ENCODE assay signal across 10 cellular contexts in the genomic region with DNA sequence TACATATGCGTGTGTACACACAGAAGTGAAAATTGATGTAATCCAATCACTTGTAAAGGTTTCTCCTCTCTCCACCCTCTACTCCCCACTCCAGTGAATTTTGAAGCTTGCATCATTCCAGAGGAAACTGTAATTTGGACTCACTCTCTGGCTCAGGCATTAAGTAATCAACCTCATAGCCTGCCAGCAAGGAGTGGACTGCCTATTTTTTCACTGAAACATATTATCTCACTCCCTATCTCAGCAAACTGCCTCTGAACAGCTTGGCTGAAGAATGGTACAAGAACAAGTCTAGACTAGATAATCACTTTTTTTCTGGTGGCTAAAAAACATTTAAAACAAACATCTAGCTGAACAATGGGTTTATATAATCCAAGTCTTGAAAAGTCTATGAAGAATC.
A peak's percentile ranks its signal among the peaks of the same experiment; 100 is the strongest.
DNase-seq lines count a peak whose midpoint lies in the region; ATAC-seq and TF ChIP-seq lines count a peak whose summit lies in the region.
"Had no signal": no experiment of that assay in that cellular context is flagged by ENCODE, and none has a peak within 500 bp of the region (broad histone marks: within the 10 kb centered on the region; RNA-seq: fewer than 3 reads in every experiment).

No MANE protein-coding gene starts in this region.

- no peak for TF ChIP-seq CTCF in choroid plexus epithelial cell (conservative IDR thresholded peaks at IDR 0.05; ENCODE audit: low read depth, low read length)
- no peak for TF ChIP-seq CTCF in lower lobe of right lung (IDR thresholded peaks at IDR 0.05)

- ATAC-seq in lower lobe of right lung: peak; percentile 59 to 68
- ATAC-seq in T-helper 17 cell: no peak
- no peak for ATAC-seq in naive thymus-derived CD4-positive, alpha-beta T cell

- DNase-seq in ACHN (peak; percentile 3), LHCN-M2 (ENCODE audit: low read depth) (peak; percentile 69), choroid plexus epithelial cell (ENCODE audit: low read depth) (peak; percentile 92), lower lobe of right lung (no peak), pons (ENCODE audit: low spot score) (no peak), T-helper 17 cell (no peak), NCI-H187 (lab: John Stamatoyannopoulos, UW) (no peak)
- DNase-seq in naive thymus-derived CD4-positive, alpha-beta T cell: no peak
- DNase-seq: CD4-positive, alpha-beta memory T cell; small intestine had no signal

- H3K27ac Mint-ChIP-seq in T-helper 17 cell: no peak overlapping the region
- H3K27ac Mint-ChIP-seq in naive thymus-derived CD4-positive, alpha-beta T cell: peak overlapping the region in 1 of 9 donors; percentile 54
- H3K27ac Mint-ChIP-seq: CD4-positive, alpha-beta memory T cell had no signal

- no peak overlapping the region for H3K4me3 ChIP-seq in choroid plexus epithelial cell (ENCODE audit: low read depth, low read length)
- H3K4me3 ChIP-seq in lower lobe of right lung: no peak overlapping the region
- no peak overlapping the region for H3K4me3 ChIP-seq in naive thymus-derived CD4-positive, alpha-beta T cell (ENCODE audit: low read length)

- H3K4me1 Mint-ChIP-seq in T-helper 17 cell: peaks cover 8% of the 10 kb centered on the region
- H3K4me1 Mint-ChIP-seq in naive thymus-derived CD4-positive, alpha-beta T cell: peaks cover 0 to 36% (median 0%) of the 10 kb centered on the region in 7 donors

- peaks cover 0 to 2% (median 0%) of the 10 kb centered on the region in 11 donors for H3K9me3 Mint-ChIP-seq in naive thymus-derived CD4-positive, alpha-beta T cell

- H3K27me3 Mint-ChIP-seq in T-helper 17 cell: no peaks in the 10 kb centered on the region
- H3K27me3 Mint-ChIP-seq in naive thymus-derived CD4-positive, alpha-beta T cell: no peaks in the 10 kb centered on the region
- H3K27me3 Mint-ChIP-seq: CD4-positive, alpha-beta memory T cell had no signal

- H3K27me3 ChIP-seq in lower lobe of right lung (ENCODE audit: low read depth): no peaks in the 10 kb centered on the region
- no peaks in the 10 kb centered on the region for H3K27me3 ChIP-seq in naive thymus-derived CD4-positive, alpha-beta T cell (ENCODE audit: control insufficient read depth in 2 of 2, insufficient read depth in 2 of 2, low read length in 2 of 2)

- H3K4me3 Mint-ChIP-seq in T-helper 17 cell: no peak overlapping the region
- no peak overlapping the region for H3K4me3 Mint-ChIP-seq in naive thymus-derived CD4-positive, alpha-beta T cell

- no peaks in the 10 kb centered on the region for H3K36me3 ChIP-seq in lower lobe of right lung
- no peaks in the 10 kb centered on the region for H3K36me3 ChIP-seq in naive thymus-derived CD4-positive, alpha-beta T cell (ENCODE audit: control insufficient read depth in 2 of 3, insufficient read depth in 3 of 3, low read length in 3 of 3)

- intact Hi-C loops in lower lobe of right lung (cut with DNase I): no loop called here
- intact Hi-C loops in naive thymus-derived CD4-positive, alpha-beta T cell (cut with micrococcal nuclease): no loop called here

- no peaks in the 10 kb centered on the region for H3K36me3 Mint-ChIP-seq in T-helper 17 cell (ENCODE audit: low read depth)
- peaks cover 0 to 35% (median 27%) of the 10 kb centered on the region in 5 donors for H3K36me3 Mint-ChIP-seq in naive thymus-derived CD4-positive, alpha-beta T cell

- peaks cover 16% of the 10 kb centered on the region for H3K4me1 ChIP-seq in lower lobe of right lung
- H3K4me1 ChIP-seq in naive thymus-derived CD4-positive, alpha-beta T cell (ENCODE audit: control insufficient read depth in 2 of 2, insufficient read depth in 2 of 2, low read length in 2 of 2): no peaks in the 10 kb centered on the region

- H3K9me3 ChIP-seq in lower lobe of right lung: no peaks in the 10 kb centered on the region
- H3K9me3 ChIP-seq in T-helper 17 cell (ENCODE audit: control insufficient read depth, low read length, poor library complexity, severe bottlenecking): no peaks in the 10 kb centered on the region
- H3K9me3 ChIP-seq in naive thymus-derived CD4-positive, alpha-beta T cell (ENCODE audit: control insufficient read depth in 2 of 3, low read length in 3 of 3): no peaks in the 10 kb centered on the region

- CTCF ChIA-PET in naive thymus-derived CD4-positive, alpha-beta T cell (lab: Charles Lee): no interaction called here

- POLR2A ChIA-PET in naive thymus-derived CD4-positive, alpha-beta T cell (lab: Charles Lee): no interaction called here

- H3K27ac ChIP-seq in lower lobe of right lung: no peak overlapping the region
- H3K27ac ChIP-seq in naive thymus-derived CD4-positive, alpha-beta T cell (ENCODE audit: low read depth, low read length): no peak overlapping the region

- in situ Hi-C loops in ACHN (cut with HindIII; ENCODE audit: low pct_ligation_motif_present, low pct_unique_long_range_greater_than_20kb, low sequenced_read_pairs): no loop called here

Comparison
In these comparisons a context has a peak if more than half of its experiments do, and no peak if none do; other contexts are left out.
1. DNase-seq: peak in ACHN (single experiment), LHCN-M2 (single experiment) and choroid plexus epithelial cell (single experiment); none in lower lobe of right lung (single experiment), pons (single experiment), T-helper 17 cell (0 of 3), NCI-H187 (0 of 2) and naive thymus-derived CD4-positive, alpha-beta T cell (0 of 9).
2. ATAC-seq: peak in lower lobe of right lung (2 of 2); none in T-helper 17 cell (single experiment) and naive thymus-derived CD4-positive, alpha-beta T cell (single experiment).